7 cellular contexts compared by ENCODE assay signal in the genomic region with DNA sequence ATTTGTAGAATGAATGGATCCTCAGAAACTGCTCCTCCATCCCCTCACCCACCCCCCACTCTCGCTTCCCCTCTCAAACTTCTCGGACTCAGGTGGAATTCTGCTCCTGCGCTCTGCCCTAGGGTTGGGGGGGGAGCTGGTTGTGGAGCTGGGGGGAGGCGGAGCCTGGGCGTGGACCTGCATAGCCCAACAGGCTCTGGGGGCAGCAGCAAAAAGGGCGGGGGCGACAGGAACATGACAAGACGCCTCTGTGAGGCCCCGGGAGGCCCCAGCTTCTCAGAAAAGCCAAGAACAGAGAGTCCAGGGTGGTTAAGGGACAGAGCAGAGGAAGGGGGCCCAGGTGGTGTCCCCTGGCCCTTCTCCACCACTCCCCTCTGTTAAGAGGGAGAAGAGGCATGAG. TPM values are rescaled to one million over a fixed set of nuclear protein-coding genes. Genes with fewer than 3 reads are reported as not detected.
DNase-seq lines count a peak whose midpoint lies in the region; ATAC-seq and TF ChIP-seq lines count a peak whose summit lies in the region.
"Had no signal": no experiment of that assay in that cellular context is flagged by ENCODE, and none has a peak within 500 bp of the region (broad histone marks: within the 10 kb centered on the region; RNA-seq: fewer than 3 reads in every experiment).

No MANE protein-coding gene starts in this region.

- peak overlapping the region; percentile 99 for H3K4me2 ChIP-seq in OCI-LY7 (ENCODE audit: low read length)

- H3K9me3 Mint-ChIP-seq in stimulated activated effector memory CD8-positive, alpha-beta T cell treated with anti-CD3 and anti-CD28 coated beads, Interleukin-12 subunit alpha, Interleukin-12 subunit beta, amount 100 ng/mL, for 72 hours, result no peaks in the 10 kb centered on the region

- CTCF ChIA-PET in OCI-LY7 (lab: Charles Lee; ENCODE audit: unreplicated experiment), result interaction anchor here (0.6 kb wide), 1 partner anchor 20 kb away, joined by 3 read pairs; no protein-coding TSS in a partner anchor

- intact Hi-C loops in OCI-LY7 (cut with micrococcal nuclease; ENCODE audit: unreplicated experiment), result loop anchor here (5.0 to 10.0 kb wide), 2 partner anchors 199 to 217 kb away; a partner anchor contains a TSS
- intact Hi-C loops in esophagus muscularis mucosa (cut with DNase I), result loop anchor here (10.0 kb wide), 1 partner anchor 219 kb away; a partner anchor contains a TSS

- no peaks in the 10 kb centered on the region for H3K9me2 ChIP-seq in OCI-LY7 (ENCODE audit: insufficient read depth, low read length)

- DNase-seq in OCI-LY7 (ENCODE audit: low spot score) (no peak), esophagus muscularis mucosa (ENCODE audit: extremely low spot score) (no peak), germinal center (ENCODE audit: low spot score) (no peak)
- no peak for DNase-seq in stimulated activated effector memory CD8-positive, alpha-beta T cell treated with anti-CD3 and anti-CD28 coated beads, Interleukin-12 subunit alpha, Interleukin-12 subunit beta, amount 100 ng/mL, for 72 hours (ENCODE audit: low spot score in 2 of 2)
- DNase-seq in stimulated activated naive CD4-positive, alpha-beta T cell treated with Interleukin-2 at 50 U/mL for 16 hours (lab: John Stamatoyannopoulos, UW), result no peak
- DNase-seq: GOT3 had no signal

- H3K4me3 Mint-ChIP-seq in stimulated activated effector memory CD8-positive, alpha-beta T cell treated with anti-CD3 and anti-CD28 coated beads, Interleukin-12 subunit alpha, Interleukin-12 subunit beta, amount 100 ng/mL, for 72 hours, result peak overlapping the region; percentile 99

- H3K27ac ChIP-seq in OCI-LY7 (ENCODE audit: low read depth, low read length, poor library complexity, severe bottlenecking) (peak overlapping the region; percentile 75), esophagus muscularis mucosa (replicated peaks in 1 of 4) (peak overlapping the region; percentile 67 to 97 (median 92))

- H2AFZ ChIP-seq in OCI-LY7 (ENCODE audit: low read length), result no peak overlapping the region

- peaks cover 6% of the 10 kb centered on the region; the same call in 1 of the 2 replicates for H4K20me1 ChIP-seq in OCI-LY7 (ENCODE audit: insufficient read depth, low read length)

- BruUV-seq in OCI-LY7 (replicated peaks; lab: Mats Ljungman, UMichigan), result no TSS peak

- TF ChIP-seq POLR2A in esophagus muscularis mucosa (IDR thresholded peaks at IDR 0.05; ENCODE audit: low read depth), result no peak

- H3K9me3 ChIP-seq in OCI-LY7 (ENCODE audit: low read length), result no peaks in the 10 kb centered on the region
- H3K9me3 ChIP-seq in esophagus muscularis mucosa, result no peaks in the 10 kb centered on the region

- peak overlapping the region; percentile 89 for H3K27ac Mint-ChIP-seq in stimulated activated effector memory CD8-positive, alpha-beta T cell treated with anti-CD3 and anti-CD28 coated beads, Interleukin-12 subunit alpha, Interleukin-12 subunit beta, amount 100 ng/mL, for 72 hours

- H3K27me3 ChIP-seq in esophagus muscularis mucosa, result no peaks in the 10 kb centered on the region

- TF ChIP-seq EP300 in esophagus muscularis mucosa (IDR thresholded peaks at IDR 0.05), result no peak

- peaks cover 52% of the 10 kb centered on the region for H3K36me3 ChIP-seq in OCI-LY7 (ENCODE audit: insufficient read depth, low read length)
- peaks cover 5 to 51% (median 29%) of the 10 kb centered on the region in 4 donors for H3K36me3 ChIP-seq in esophagus muscularis mucosa

- peaks cover 85% of the 10 kb centered on the region for H3K36me3 Mint-ChIP-seq in stimulated activated effector memory CD8-positive, alpha-beta T cell treated with anti-CD3 and anti-CD28 coated beads, Interleukin-12 subunit alpha, Interleukin-12 subunit beta, amount 100 ng/mL, for 72 hours

- no peak for TF ChIP-seq CTCF in OCI-LY7 (conservative IDR thresholded peaks at IDR 0.05; ENCODE audit: low read length)
- TF ChIP-seq CTCF in esophagus muscularis mucosa (IDR thresholded peaks at IDR 0.05), result no peak

- peaks cover 51% of the 10 kb centered on the region for H3K4me1 Mint-ChIP-seq in stimulated activated effector memory CD8-positive, alpha-beta T cell treated with anti-CD3 and anti-CD28 coated beads, Interleukin-12 subunit alpha, Interleukin-12 subunit beta, amount 100 ng/mL, for 72 hours

- peak overlapping the region; percentile 86 for H3K4me3 ChIP-seq in OCI-LY7 (ENCODE audit: low read depth, low read length, poor library complexity, severe bottlenecking)
- peak overlapping the region; percentile 79 to 100 (median 91) for H3K4me3 ChIP-seq in esophagus muscularis mucosa

- H3K4me1 ChIP-seq in OCI-LY7 (ENCODE audit: insufficient read depth, low read length, poor library complexity, severe bottlenecking) (peaks cover 39% of the 10 kb centered on the region), esophagus muscularis mucosa (peaks cover 74 to 84% (median 78%) of the 10 kb centered on the region in 4 donors)

- no peak for ATAC-seq in stimulated activated effector memory CD8-positive, alpha-beta T cell treated with anti-CD3 and anti-CD28 coated beads, Interleukin-12 subunit alpha, Interleukin-12 subunit beta, amount 100 ng/mL, for 72 hours
- ATAC-seq in HG03342 (IDR thresholded peaks at IDR 0.05; ENCODE audit: unreplicated experiment), result no peak

- H3K79me2 ChIP-seq in OCI-LY7 (ENCODE audit: insufficient read depth, low read depth, low read length), result peaks cover 36% of the 10 kb centered on the region

- 32% methylated on average over 9 of the region's 9 CpGs for WGBS in esophagus muscularis mucosa

- POLR2A ChIA-PET in OCI-LY7 (lab: Charles Lee), result interaction anchor here (1.0 kb wide), 1 partner anchor 73 kb away, joined by 3 read pairs; no protein-coding TSS in a partner anchor

RNA-seq across cellular contexts. Expression of a gene that starts 3.5 kb away (rescaled TPM):
- total RNA-seq in OCI-LY7 (2014; rRNA removed; shearing (Covaris generic)), result 38.5 and 41.4 TPM in 2 replicates
- total RNA-seq in OCI-LY7 (2022) (75.4 and 76.6 TPM in 2 replicates), esophagus muscularis mucosa (10 to 100 TPM; 26.2 to 51.4 (median 33.1) TPM)

RNA-seq across cellular contexts. Expression of a gene that starts 8.2 kb away (rescaled TPM):
- 0.08 and 0.98 TPM in 2 replicates for total RNA-seq in OCI-LY7 (2014; rRNA removed; shearing (Covaris generic))
- total RNA-seq in OCI-LY7 (2022) (0.10 and 0.50 TPM in 2 replicates), esophagus muscularis mucosa (1 to 10 TPM; 1.7 to 3.2 (median 1.9) TPM)

RNA-seq across cellular contexts. Expression of a gene that starts 11.5 kb away (rescaled TPM):
- total RNA-seq in OCI-LY7 (2014; rRNA removed; shearing (Covaris generic)), result 0.54 and 1.6 TPM in 2 replicates
- total RNA-seq in OCI-LY7 (2022) (2.4 and 3.7 TPM in 2 replicates), esophagus muscularis mucosa (under 1 TPM in 1 of 4 donors, not detected in 3; 0.78 TPM)

RNA-seq across cellular contexts. Expression of a gene that starts 39.3 kb away (rescaled TPM):
- total RNA-seq in OCI-LY7 (2014; rRNA removed; shearing (Covaris generic)), result 127 and 137 TPM in 2 replicates
- 86.9 and 90.6 TPM in 2 replicates for total RNA-seq in OCI-LY7 (2022)
- 10 to 100 TPM; 24.5 to 35.1 (median 27.0) TPM for total RNA-seq in esophagus muscularis mucosa

RNA-seq across cellular contexts. Expression of a gene that starts 45.9 kb away (rescaled TPM):
- total RNA-seq in OCI-LY7 (2014; rRNA removed; shearing (Covaris generic)), result 37.9 and 44.2 TPM in 2 replicates
- 54.1 and 65.6 TPM in 2 replicates for total RNA-seq in OCI-LY7 (2022)
- 10 to 100 TPM; 21.2 to 44.9 (median 40.6) TPM for total RNA-seq in esophagus muscularis mucosa
